8 cellular contexts compared by ENCODE assay signal in genomic region chr19:2962018-2962670, GRCh38. TPM values are rescaled to one million over a fixed set of nuclear protein-coding genes. Genes with fewer than 3 reads are reported as not detected.
DNase-seq lines count a peak whose midpoint lies in the region; ATAC-seq lines count a peak whose summit lies in the region.

No MANE protein-coding gene starts in this region.

- no peaks in the 10 kb centered on the region for H3K27me3 Mint-ChIP-seq in natural killer cell treated with Interleukin-12 subunit alpha and Interleukin-12 subunit beta and Interleukin-15 and Interleukin-18, amount 100 ng/mL, for 72 hours

- peak; percentile 71 to 87 for ATAC-seq in natural killer cell treated with Interleukin-12 subunit alpha and Interleukin-12 subunit beta and Interleukin-15 and Interleukin-18, amount 100 ng/mL, for 72 hours
- no peak for ATAC-seq in GM21529 (IDR thresholded peaks at IDR 0.05; ENCODE audit: unreplicated experiment)

- peaks cover 0 to 4% of the 10 kb centered on the region in 2 donors for H3K4me1 Mint-ChIP-seq in natural killer cell treated with Interleukin-12 subunit alpha and Interleukin-12 subunit beta and Interleukin-15 and Interleukin-18, amount 100 ng/mL, for 72 hours (ENCODE audit: low read depth in 2 of 2)

- H3K9me3 Mint-ChIP-seq in natural killer cell treated with Interleukin-12 subunit alpha and Interleukin-12 subunit beta and Interleukin-15 and Interleukin-18, amount 100 ng/mL, for 72 hours, result no peaks in the 10 kb centered on the region

- H3K36me3 Mint-ChIP-seq in natural killer cell treated with Interleukin-12 subunit alpha and Interleukin-12 subunit beta and Interleukin-15 and Interleukin-18, amount 100 ng/mL, for 72 hours, result no peaks in the 10 kb centered on the region

- peak; percentile 84 for DNase-seq in COR-L47 (lab: John Stamatoyannopoulos, UW)
- DNase-seq in HPDE6-E6E7 (ENCODE audit: extremely low spot score), result peak; percentile 39
- peak; percentile 53 for DNase-seq in NCI-H748 treated with DMSO at 0.1 percent for 48 hours (lab: John Stamatoyannopoulos, UW)
- peak; percentile 29 for DNase-seq in activated CD8-positive, alpha-beta memory T cell treated with anti-CD3 and anti-CD28 coated beads, Interleukin-2, amount 50 U/mL, for 4 hours
- peak; percentile 84 for DNase-seq in fibroblast of gingiva (ENCODE audit: low read depth)
- peak; percentile 75 for DNase-seq in natural killer cell treated with Interleukin-12 subunit alpha and Interleukin-12 subunit beta and Interleukin-15 and Interleukin-18, amount 100 ng/mL, for 72 hours (ENCODE audit: low spot score)
- no peak for DNase-seq in cortex of kidney (lab: John Stamatoyannopoulos, UW)

- no peak overlapping the region for H3K4me3 Mint-ChIP-seq in natural killer cell treated with Interleukin-12 subunit alpha and Interleukin-12 subunit beta and Interleukin-15 and Interleukin-18, amount 100 ng/mL, for 72 hours

- H3K27ac Mint-ChIP-seq in natural killer cell treated with Interleukin-12 subunit alpha and Interleukin-12 subunit beta and Interleukin-15 and Interleukin-18, amount 100 ng/mL, for 72 hours, result peak overlapping the region in 1 of 2 donors; percentile 35

RNA-seq across cellular contexts. Expression of gene TLE6, which starts 15.2 kb away (rescaled TPM):
- total RNA-seq in natural killer cell treated with Interleukin-12 subunit alpha and Interleukin-12 subunit beta and Interleukin-15 and Interleukin-18, amount 100 ng/mL, for 72 hours, result 1 to 10 TPM in 1 of 2 donors, under 1 TPM in 1; 0.45 to 1.8 TPM

RNA-seq across cellular contexts. Expression of gene ZNF77, which starts 17.4 kb away (rescaled TPM):
- 10 to 100 TPM in 1 of 2 donors, 1 to 10 TPM in 1; 5.3 to 10.4 TPM for total RNA-seq in natural killer cell treated with Interleukin-12 subunit alpha and Interleukin-12 subunit beta and Interleukin-15 and Interleukin-18, amount 100 ng/mL, for 72 hours
